ENCODE assay signal across 1 cellular context in the genomic region with DNA sequence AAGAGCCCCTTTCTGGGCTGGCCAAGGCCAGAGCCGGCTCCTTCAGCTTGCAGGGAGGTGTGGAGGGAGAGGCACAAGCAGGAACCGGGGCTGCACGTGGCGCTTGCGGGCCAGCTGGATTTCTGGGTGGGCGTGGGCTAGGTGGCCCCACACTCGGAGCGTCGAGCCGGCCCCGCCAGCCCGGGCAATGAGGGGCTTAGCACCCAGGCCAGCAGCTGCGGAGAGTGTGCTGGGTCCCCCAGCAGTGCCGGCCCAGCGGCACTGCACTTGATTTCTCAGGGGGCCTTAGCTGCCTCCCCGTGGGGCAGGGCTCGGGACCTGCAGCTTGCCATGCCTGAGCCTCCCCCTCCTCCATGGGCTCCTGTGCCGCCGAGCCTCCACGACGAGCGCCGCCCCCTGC.
TF ChIP-seq lines count a peak whose summit lies in the region.

No MANE protein-coding gene starts in this region.

TF ChIP-seq in K562, 482 proteins besides CTCF, POLR2A, EP300 and RAD21:
- TF ChIP-seq ZNF780A (CRISPR knock-in tag; IDR thresholded peaks at IDR 0.05) (no peak), SREBF1 (IDR thresholded peaks at IDR 0.05; ENCODE audit: borderline replicate concordance, low read depth, low read length) (no peak), NCOA2 (IDR thresholded peaks at IDR 0.05; ENCODE audit: partially characterized antibody in 2 of 2) (no peak), FOXA1 (IDR thresholded peaks at IDR 0.05; ENCODE audit: borderline replicate concordance) (no peak), OTX1 (CRISPR knock-in tag; IDR thresholded peaks at IDR 0.05) (no peak), HLTF (IDR thresholded peaks at IDR 0.05) (no peak), GTF2F1 (IDR thresholded peaks at IDR 0.05; ENCODE audit: low read depth, low read length) (no peak)
- TF ChIP-seq, protein P1, sequence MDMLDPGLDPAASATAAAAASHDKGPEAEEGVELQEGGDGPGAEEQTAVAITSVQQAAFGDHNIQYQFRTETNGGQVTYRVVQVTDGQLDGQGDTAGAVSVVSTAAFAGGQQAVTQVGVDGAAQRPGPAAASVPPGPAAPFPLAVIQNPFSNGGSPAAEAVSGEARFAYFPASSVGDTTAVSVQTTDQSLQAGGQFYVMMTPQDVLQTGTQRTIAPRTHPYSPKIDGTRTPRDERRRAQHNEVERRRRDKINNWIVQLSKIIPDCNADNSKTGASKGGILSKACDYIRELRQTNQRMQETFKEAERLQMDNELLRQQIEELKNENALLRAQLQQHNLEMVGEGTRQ (CRISPR knock-in tag; IDR thresholded peaks at IDR 0.05) = 0 out of 2 replicates have a peak, but pooled peaks have one; percentile 4
